23 cellular contexts compared by ENCODE assay signal in genomic region chr2:45932278-45932975, GRCh38.
DNase-seq lines count a peak whose midpoint lies in the region; ATAC-seq, FAIRE-seq and TF ChIP-seq lines count a peak whose summit lies in the region.
"Had no signal": no experiment of that assay in that cellular context is flagged by ENCODE, and none has a peak within 500 bp of the region (broad histone marks: within the 10 kb centered on the region; RNA-seq: fewer than 3 reads in every experiment).

No MANE protein-coding gene starts in this region.

- no peaks in the 10 kb centered on the region for H3K27me3 Mint-ChIP-seq in stimulated activated naive B cell treated with anti-CD40 and anti-IgM and Interleukin-4, amounts not matched to agents 10 μg/mL and 1 μg/mL and 100 μg/mL, for 72 hours
- H3K27me3 Mint-ChIP-seq in naive thymus-derived CD8-positive, alpha-beta T cell = no peaks in the 10 kb centered on the region
- no peaks in the 10 kb centered on the region for H3K27me3 Mint-ChIP-seq in naive thymus-derived CD4-positive, alpha-beta T cell
- H3K27me3 Mint-ChIP-seq: activated CD4-positive, alpha-beta T cell treated with anti-CD3 and anti-CD28 coated beads, Interleukin-2, amount 10 ng/mL, durations not matched to agents 7 days and 5 days; IgD-negative memory B cell; natural killer cell treated with Interleukin-12 subunit alpha and Interleukin-12 subunit beta and Interleukin-15 and Interleukin-18, amount 100 ng/mL, for 72 hours had no signal

- H3K9me3 ChIP-seq in HepG2 (ENCODE audit: low read length) (no peaks in the 10 kb centered on the region), right lobe of liver (no peaks in the 10 kb centered on the region), adipocyte (ENCODE audit: control insufficient read depth, low read length) (no peaks in the 10 kb centered on the region), MM.1S (replicated peaks; ENCODE audit: insufficient read depth, low read length) (no peaks in the 10 kb centered on the region)
- no peaks in the 10 kb centered on the region for H3K9me3 ChIP-seq in naive thymus-derived CD4-positive, alpha-beta T cell (ENCODE audit: control insufficient read depth in 2 of 3, low read length in 3 of 3)
- H3K9me3 ChIP-seq: adrenal gland had no signal

- TF ChIP-seq POLR2A in HepG2 (IDR thresholded peaks at IDR 0.05; ENCODE audit: insufficient read depth in 1 of 2, low read depth in 2 of 2, low read length in 2 of 2) (no peak), right lobe of liver (IDR thresholded peaks at IDR 0.05) (no peak)

- DNase-seq in HepG2 (ENCODE audit: low spot score) (no peak), right lobe of liver (no peak), adipocyte (ENCODE audit: low read depth) (peak; percentile 16), fibroblast of pulmonary artery (ENCODE audit: low read depth) (peak; percentile 65), MM.1S (no peak)
- no peak for DNase-seq in stimulated activated naive B cell treated with anti-CD40 and anti-IgM and Interleukin-4, amounts not matched to agents 10 μg/mL and 1 μg/mL and 100 μg/mL, for 72 hours
- DNase-seq in naive thymus-derived CD8-positive, alpha-beta T cell = no peak
- DNase-seq in naive thymus-derived CD4-positive, alpha-beta T cell = no peak
- DNase-seq: activated CD4-positive, alpha-beta T cell treated with anti-CD3 and anti-CD28 coated beads, Interleukin-2, amount 10 ng/mL, durations not matched to agents 7 days and 5 days; activated CD8-positive, alpha-beta memory T cell treated with anti-CD3 and anti-CD28 coated beads, Interleukin-2, amount 50 U/mL, for 4 hours; activated effector memory CD4-positive, alpha-beta T cell treated with anti-CD3 and anti-CD28 coated beads, Interleukin-2, amount 50 U/mL, for 16 hours; effector memory CD4-positive, alpha-beta T cell; NCI-H510A treated with DMSO at 0.1 percent for 48 hours; Right ventricle myocardium superior; small intestine; stimulated activated CD4-positive, alpha-beta T cell treated with anti-CD3 and anti-CD28 coated beads, Interleukin-2, amount 100 ng/mL, for 48 hours had no signal

- H3K27me3 ChIP-seq in HepG2 (ENCODE audit: control insufficient read depth in 1 of 2, insufficient read depth in 2 of 2, low read length in 2 of 2) = no peaks in the 10 kb centered on the region
- H3K27me3 ChIP-seq in right lobe of liver = no peaks in the 10 kb centered on the region
- no peaks in the 10 kb centered on the region for H3K27me3 ChIP-seq in adipocyte (replicated peaks; ENCODE audit: control insufficient read depth, insufficient read depth, low read length)
- H3K27me3 ChIP-seq in naive thymus-derived CD4-positive, alpha-beta T cell (ENCODE audit: control insufficient read depth in 2 of 2, insufficient read depth in 2 of 2, low read length in 2 of 2) = no peaks in the 10 kb centered on the region
- H3K27me3 ChIP-seq in MM.1S (replicated peaks; ENCODE audit: insufficient read depth, low read length) = no peaks in the 10 kb centered on the region
- H3K27me3 ChIP-seq: adrenal gland had no signal

- H3K4me1 ChIP-seq in HepG2 (ENCODE audit: insufficient read depth, low read length) = no peaks in the 10 kb centered on the region
- no peaks in the 10 kb centered on the region for H3K4me1 ChIP-seq in right lobe of liver
- H3K4me1 ChIP-seq in adipocyte (ENCODE audit: control insufficient read depth, insufficient read depth, low read length) = peaks cover 12% of the 10 kb centered on the region
- no peaks in the 10 kb centered on the region for H3K4me1 ChIP-seq in naive thymus-derived CD4-positive, alpha-beta T cell (ENCODE audit: control insufficient read depth in 2 of 2, insufficient read depth in 2 of 2, low read length in 2 of 2)
- no peaks in the 10 kb centered on the region for H3K4me1 ChIP-seq in MM.1S (ENCODE audit: low read length)

- no peak overlapping the region for H3K4me2 ChIP-seq in HepG2 (ENCODE audit: low read depth, low read length)
- no peak overlapping the region for H3K4me2 ChIP-seq in MM.1S (ENCODE audit: low read depth, low read length)

- H4K20me1 ChIP-seq in HepG2 (ENCODE audit: insufficient read depth, low read length) (no peaks in the 10 kb centered on the region), MM.1S (ENCODE audit: insufficient read depth, low read length) (no peaks in the 10 kb centered on the region)

- intact Hi-C loops in HepG2 (cut with micrococcal nuclease; ENCODE audit: unreplicated experiment) = no loop called here
- intact Hi-C loops in right lobe of liver (cut with DNase I) = no loop called here
- intact Hi-C loops in naive thymus-derived CD4-positive, alpha-beta T cell (cut with micrococcal nuclease) = no loop called here

- H3K9me3 Mint-ChIP-seq in stimulated activated naive B cell treated with anti-CD40 and anti-IgM and Interleukin-4, amounts not matched to agents 10 μg/mL and 1 μg/mL and 100 μg/mL, for 72 hours = peaks cover 0 to 8% of the 10 kb centered on the region in 2 donors
- H3K9me3 Mint-ChIP-seq in naive thymus-derived CD8-positive, alpha-beta T cell = peaks cover 0 to 3% (median 0%) of the 10 kb centered on the region in 9 donors
- peaks cover 0 to 3% (median 0%) of the 10 kb centered on the region in 11 donors for H3K9me3 Mint-ChIP-seq in naive thymus-derived CD4-positive, alpha-beta T cell
- H3K9me3 Mint-ChIP-seq: IgD-negative memory B cell; natural killer cell treated with Interleukin-12 subunit alpha and Interleukin-12 subunit beta and Interleukin-15 and Interleukin-18, amount 100 ng/mL, for 72 hours had no signal

- H3K4me3 ChIP-seq in HepG2 (replicated peaks in 1 of 3; ENCODE audit: insufficient read depth in 1 of 3, low read depth in 2 of 3, low read length in 3 of 3) (no peak overlapping the region), right lobe of liver (no peak overlapping the region), adipocyte (ENCODE audit: low read length) (no peak overlapping the region), fibroblast of pulmonary artery (replicated peaks; ENCODE audit: low read depth, low read length) (no peak overlapping the region), MM.1S (ENCODE audit: low read length) (no peak overlapping the region)
- no peak overlapping the region for H3K4me3 ChIP-seq in naive thymus-derived CD4-positive, alpha-beta T cell (ENCODE audit: low read length)
- H3K4me3 ChIP-seq: adrenal gland, lung had no signal

- H3K9ac ChIP-seq in HepG2 (ENCODE audit: insufficient read depth, low read depth, low read length) (no peak overlapping the region), adipocyte (ENCODE audit: low read length) (no peak overlapping the region), MM.1S (ENCODE audit: low read length) (no peak overlapping the region)

- BruUV-seq in HepG2 (replicated peaks; lab: Mats Ljungman, UMichigan) = no TSS peak

- no peak overlapping the region for H3K27ac Mint-ChIP-seq in stimulated activated naive B cell treated with anti-CD40 and anti-IgM and Interleukin-4, amounts not matched to agents 10 μg/mL and 1 μg/mL and 100 μg/mL, for 72 hours
- H3K27ac Mint-ChIP-seq in naive thymus-derived CD8-positive, alpha-beta T cell = no peak overlapping the region
- H3K27ac Mint-ChIP-seq in naive thymus-derived CD4-positive, alpha-beta T cell = peak overlapping the region in 1 of 9 donors; percentile 3
- H3K27ac Mint-ChIP-seq: activated CD4-positive, alpha-beta T cell treated with anti-CD3 and anti-CD28 coated beads, Interleukin-2, amount 10 ng/mL, durations not matched to agents 7 days and 5 days; IgD-negative memory B cell; natural killer cell treated with Interleukin-12 subunit alpha and Interleukin-12 subunit beta and Interleukin-15 and Interleukin-18, amount 100 ng/mL, for 72 hours had no signal

- H3K4me1 Mint-ChIP-seq in stimulated activated naive B cell treated with anti-CD40 and anti-IgM and Interleukin-4, amounts not matched to agents 10 μg/mL and 1 μg/mL and 100 μg/mL, for 72 hours = peaks cover 28 to 45% of the 10 kb centered on the region in 2 donors
- peaks cover 4 to 15% (median 5%) of the 10 kb centered on the region in 4 donors for H3K4me1 Mint-ChIP-seq in naive thymus-derived CD8-positive, alpha-beta T cell
- H3K4me1 Mint-ChIP-seq in naive thymus-derived CD4-positive, alpha-beta T cell = peaks cover 0 to 8% (median 0%) of the 10 kb centered on the region in 7 donors

- no peaks in the 10 kb centered on the region for H3K9me2 ChIP-seq in MM.1S (replicated peaks; ENCODE audit: insufficient read depth, low read length)

- no peak for TF ChIP-seq CTCF in HepG2 (CRISPR knock-in tag; IDR thresholded peaks at IDR 0.05)
- TF ChIP-seq CTCF in right lobe of liver (IDR thresholded peaks at IDR 0.05) = no peak
- TF ChIP-seq CTCF in fibroblast of pulmonary artery (IDR thresholded peaks at IDR 0.05; ENCODE audit: low read length, missing control alignments) = no peak
- TF ChIP-seq CTCF in MM.1S (IDR thresholded peaks at IDR 0.05; ENCODE audit: low read length) = no peak

- no peak for FAIRE-seq in HepG2 (lab: Jason Lieb, UNC)
- FAIRE-seq: A204.1, H54, small intestine had no signal

- H3K36me3 Mint-ChIP-seq in stimulated activated naive B cell treated with anti-CD40 and anti-IgM and Interleukin-4, amounts not matched to agents 10 μg/mL and 1 μg/mL and 100 μg/mL, for 72 hours = peaks cover 10 to 12% of the 10 kb centered on the region in 2 donors
- no peaks in the 10 kb centered on the region for H3K36me3 Mint-ChIP-seq in naive thymus-derived CD8-positive, alpha-beta T cell
- H3K36me3 Mint-ChIP-seq in naive thymus-derived CD4-positive, alpha-beta T cell = no peaks in the 10 kb centered on the region
- H3K36me3 Mint-ChIP-seq: natural killer cell treated with Interleukin-12 subunit alpha and Interleukin-12 subunit beta and Interleukin-15 and Interleukin-18, amount 100 ng/mL, for 72 hours had no signal

- TF ChIP-seq RAD21 in HepG2 (CRISPR knock-in tag; IDR thresholded peaks at IDR 0.05) = no peak

- in situ Hi-C loops in HepG2 (cut with HindIII; ENCODE audit: extremely low pct_ligation_motif_present, low pct_unique_long_range_greater_than_20kb) = no loop called here

- no peaks in the 10 kb centered on the region for H3K36me3 ChIP-seq in HepG2 (replicated peaks in 1 of 2; ENCODE audit: control insufficient read depth in 1 of 2, insufficient read depth in 2 of 2, low read length in 2 of 2)
- no peaks in the 10 kb centered on the region for H3K36me3 ChIP-seq in right lobe of liver
- H3K36me3 ChIP-seq in adipocyte (ENCODE audit: control insufficient read depth, insufficient read depth, low read length, severe bottlenecking) = no peaks in the 10 kb centered on the region
- no peaks in the 10 kb centered on the region for H3K36me3 ChIP-seq in naive thymus-derived CD4-positive, alpha-beta T cell (ENCODE audit: control insufficient read depth in 2 of 3, insufficient read depth in 3 of 3, low read length in 3 of 3)
- no peaks in the 10 kb centered on the region for H3K36me3 ChIP-seq in MM.1S (replicated peaks; ENCODE audit: insufficient read depth, low read length)
- H3K36me3 ChIP-seq: adrenal gland had no signal

- no peak for TF ChIP-seq EP300 in HepG2 (IDR thresholded peaks at IDR 0.05; ENCODE audit: low read depth in 2 of 2, low read length in 2 of 2)
- TF ChIP-seq EP300 in HepG2 (CRISPR knock-in tag; IDR thresholded peaks at IDR 0.05; ENCODE audit: borderline replicate concordance) = no peak

- H2AFZ ChIP-seq in HepG2 (ENCODE audit: low read length) (no peak overlapping the region), MM.1S (ENCODE audit: low read length) (no peak overlapping the region)

- CTCF ChIA-PET in HepG2 (lab: Yijun Ruan, JAX; ENCODE audit: low intra/inter-chr PET ratio, low total read pairs) = no interaction called here
- CTCF ChIA-PET in naive thymus-derived CD4-positive, alpha-beta T cell (lab: Charles Lee) = interaction anchor here (1.7 kb wide), 1 partner anchor 152 kb away, joined by 4 read pairs; no protein-coding TSS in a partner anchor

- no peak for ATAC-seq in HepG2
- no peak for ATAC-seq in right lobe of liver
- no peak for ATAC-seq in stimulated activated naive B cell treated with anti-CD40 and anti-IgM and Interleukin-4, amounts not matched to agents 10 μg/mL and 1 μg/mL and 100 μg/mL, for 72 hours (replicated peaks)
- ATAC-seq in naive thymus-derived CD8-positive, alpha-beta T cell = no peak
- ATAC-seq in naive thymus-derived CD4-positive, alpha-beta T cell = no peak

- POLR2A ChIA-PET in HepG2 (lab: Yijun Ruan, JAX) = no interaction called here
- POLR2A ChIA-PET in naive thymus-derived CD8-positive, alpha-beta T cell (lab: Charles Lee) = no interaction called here
- POLR2A ChIA-PET in naive thymus-derived CD4-positive, alpha-beta T cell (lab: Charles Lee) = no interaction called here

- no peak overlapping the region for H3K27ac ChIP-seq in HepG2 (ENCODE audit: extremely low read length, insufficient read depth, low read length)
- no peak overlapping the region for H3K27ac ChIP-seq in right lobe of liver
- no peak overlapping the region for H3K27ac ChIP-seq in naive thymus-derived CD4-positive, alpha-beta T cell (ENCODE audit: low read depth, low read length)
- H3K27ac ChIP-seq in MM.1S (ENCODE audit: low read length) = no peak overlapping the region
- H3K27ac ChIP-seq: adrenal gland, C4-2B had no signal

- H3F3A ChIP-seq in MM.1S (ENCODE audit: insufficient read depth, low read length) = no peaks in the 10 kb centered on the region

- 59% methylated on average over 8 of the region's 8 CpGs for WGBS in HepG2 (ENCODE audit: low lambda C conversion rate)
- WGBS in right lobe of liver (ENCODE audit: insufficient coverage, low coverage, low lambda C conversion rate, missing lambda C conversion rate) = 87% methylated on average over 8 of the region's 8 CpGs

- H3K79me2 ChIP-seq in HepG2 (ENCODE audit: insufficient read depth, low read length) = no peaks in the 10 kb centered on the region
- no peaks in the 10 kb centered on the region for H3K79me2 ChIP-seq in MM.1S (ENCODE audit: low read length)

- no peak overlapping the region for H3K4me3 Mint-ChIP-seq in stimulated activated naive B cell treated with anti-CD40 and anti-IgM and Interleukin-4, amounts not matched to agents 10 μg/mL and 1 μg/mL and 100 μg/mL, for 72 hours
- H3K4me3 Mint-ChIP-seq in naive thymus-derived CD8-positive, alpha-beta T cell = no peak overlapping the region
- no peak overlapping the region for H3K4me3 Mint-ChIP-seq in naive thymus-derived CD4-positive, alpha-beta T cell
- H3K4me3 Mint-ChIP-seq: activated CD4-positive, alpha-beta T cell treated with anti-CD3 and anti-CD28 coated beads, Interleukin-2, amount 10 ng/mL, durations not matched to agents 7 days and 5 days; IgD-negative memory B cell; natural killer cell treated with Interleukin-12 subunit alpha and Interleukin-12 subunit beta and Interleukin-15 and Interleukin-18, amount 100 ng/mL, for 72 hours had no signal

Comparison
In these comparisons a context has a peak if more than half of its experiments do, and no peak if none do; other contexts are left out.
1. DNase-seq: peak in adipocyte (single experiment) and fibroblast of pulmonary artery (single experiment); none in HepG2 (single experiment), right lobe of liver (0 of 3), stimulated activated naive B cell treated with anti-CD40 and anti-IgM and Interleukin-4, amounts not matched to agents 10 μg/mL and 1 μg/mL and 100 μg/mL, for 72 hours (single experiment), naive thymus-derived CD8-positive, alpha-beta T cell (0 of 10), naive thymus-derived CD4-positive, alpha-beta T cell (0 of 9) and MM.1S (single experiment).